In the genomic region with DNA sequence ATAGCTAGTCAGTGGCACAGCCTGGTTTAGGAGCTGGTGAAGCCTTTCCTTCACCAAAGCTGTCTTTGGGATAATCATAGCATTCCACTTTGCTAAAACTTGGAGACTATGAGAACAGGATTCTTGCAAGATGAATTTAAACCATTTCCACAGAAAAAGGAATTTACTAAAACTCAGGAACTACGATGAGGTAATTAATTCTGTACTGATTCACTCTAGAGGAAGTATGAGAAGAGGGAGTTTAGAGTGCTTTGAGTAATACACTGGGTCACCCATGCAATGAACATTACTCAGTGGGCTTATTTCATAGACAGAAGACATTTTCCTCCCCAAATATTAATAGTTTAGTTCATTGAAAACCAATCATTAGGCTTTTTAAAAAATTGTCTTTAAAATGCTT, we compare ENCODE assay signal across 16 cellular contexts.
DNase-seq lines count a peak whose midpoint lies in the region; ATAC-seq and TF ChIP-seq lines count a peak whose summit lies in the region.
"Had no signal": no experiment of that assay in that cellular context is flagged by ENCODE, and none has a peak within 500 bp of the region (broad histone marks: within the 10 kb centered on the region; RNA-seq: fewer than 3 reads in every experiment).

No MANE protein-coding gene starts in this region.

- no peak for TF ChIP-seq RAD21 in SK-N-SH (IDR thresholded peaks at IDR 0.05; ENCODE audit: low read length)

- H3K9me3 ChIP-seq in SK-N-SH, result no peaks in the 10 kb centered on the region
- no peaks in the 10 kb centered on the region for H3K9me3 ChIP-seq in duodenal mucosa (ENCODE audit: control insufficient read depth in 1 of 2, low read length in 2 of 2)
- H3K9me3 ChIP-seq: BLaER1 treated with 17β-estradiol and CSF1 and Interleukin-3, amounts not matched to agents 10 nM and 100 nM; SJCRH30 had no signal

- 7% methylated on average over 1 of the region's 1 CpG for WGBS in SK-N-SH (ENCODE audit: low lambda C conversion rate)

- no peak overlapping the region for H3K4me2 ChIP-seq in SK-N-SH
- H3K4me2 ChIP-seq: BLaER1 treated with 17β-estradiol and CSF1 and Interleukin-3, amounts not matched to agents 10 nM and 100 nM had no signal

- H4K20me1 ChIP-seq in SK-N-SH (ENCODE audit: insufficient read depth), result no peaks in the 10 kb centered on the region
- H4K20me1 ChIP-seq: BLaER1 treated with 17β-estradiol and CSF1 and Interleukin-3, amounts not matched to agents 10 nM and 100 nM had no signal

- TF ChIP-seq EP300 in SK-N-SH (IDR thresholded peaks at IDR 0.05; ENCODE audit: borderline replicate concordance in 1 of 2, low read depth in 1 of 2, low read length in 1 of 2), result no peak

- H3K4me1 ChIP-seq in SK-N-SH (ENCODE audit: control insufficient read depth in 1 of 2, insufficient read depth in 2 of 2, low read depth in 1 of 2, low read length in 1 of 2) (peaks cover 0 to 5% of the 10 kb centered on the region in 2 experiments; a peak in 1 of 4 replicates), duodenal mucosa (ENCODE audit: control insufficient read depth in 1 of 2, insufficient read depth in 2 of 2, low read length in 2 of 2) (no peaks in the 10 kb centered on the region)
- H3K4me1 ChIP-seq: BLaER1 treated with 17β-estradiol and CSF1 and Interleukin-3, amounts not matched to agents 10 nM and 100 nM; SJCRH30 had no signal

- POLR2A ChIA-PET in SK-N-SH (lab: Yijun Ruan, JAX), result no interaction called here

- H3K36me3 ChIP-seq in SK-N-SH (replicated peaks in 1 of 2; ENCODE audit: control insufficient read depth in 1 of 2, insufficient read depth in 2 of 2, low read length in 1 of 2) (no peaks in the 10 kb centered on the region), duodenal mucosa (ENCODE audit: control insufficient read depth in 1 of 2, insufficient read depth in 2 of 2, low read length in 2 of 2) (no peaks in the 10 kb centered on the region)
- H3K36me3 ChIP-seq: BLaER1 treated with 17β-estradiol and CSF1 and Interleukin-3, amounts not matched to agents 10 nM and 100 nM; SJCRH30 had no signal

- no peaks in the 10 kb centered on the region for H3K79me2 ChIP-seq in SK-N-SH (ENCODE audit: insufficient read depth)

- no peak for DNase-seq in SK-N-SH
- peak; percentile 17 for DNase-seq in iris pigment epithelial cell (ENCODE audit: low read depth)
- DNase-seq in NCI-H1105 (lab: John Stamatoyannopoulos, UW), result no peak
- no peak for DNase-seq in GM19238 (ENCODE audit: insufficient read length, low spot score)
- DNase-seq in UCSD-AML1 (lab: John Stamatoyannopoulos, UW; ENCODE audit: unreplicated experiment), result no peak
- DNase-seq: DMS 273 treated with DMSO at 0.1 percent for 48 hours, Kasumi-1, NCI-H187 treated with DMSO at 0.1 percent for 48 hours, NCI-H2171 treated with DMSO at 0.1 percent for 48 hours, NCI-H510A, SJCRH30 had no signal

- H3K9me2 ChIP-seq in SK-N-SH, result no peaks in the 10 kb centered on the region

- ATAC-seq in SK-N-SH treated with all-trans-retinoic acid at 6 μM for 48 hours, result no peak
- no peak for ATAC-seq in HG02973 (IDR thresholded peaks at IDR 0.05; ENCODE audit: unreplicated experiment)

- peaks cover 9% of the 10 kb centered on the region for H3F3A ChIP-seq in SK-N-SH (replicated peaks; ENCODE audit: insufficient read depth)

- H3K27me3 ChIP-seq in SK-N-SH (ENCODE audit: insufficient read depth) (no peaks in the 10 kb centered on the region), duodenal mucosa (ENCODE audit: control insufficient read depth in 1 of 2, insufficient read depth in 2 of 2, low read length in 2 of 2) (no peaks in the 10 kb centered on the region)
- H3K27me3 ChIP-seq: BLaER1 treated with 17β-estradiol and CSF1 and Interleukin-3, amounts not matched to agents 10 nM and 100 nM; SJCRH30 had no signal

- H3K9ac ChIP-seq in SK-N-SH (no peak overlapping the region), duodenal mucosa (ENCODE audit: low read depth in 1 of 2, low read length in 2 of 2) (no peak overlapping the region)
- H3K9ac ChIP-seq: BLaER1 treated with 17β-estradiol and CSF1 and Interleukin-3, amounts not matched to agents 10 nM and 100 nM had no signal

- CTCF ChIA-PET in SK-N-SH (lab: Yijun Ruan, JAX), result no interaction called here

- H3K27ac ChIP-seq in SK-N-SH (ENCODE audit: low read depth in 2 of 2, low read length in 1 of 2) (peak overlapping the region in 1 of 2 experiments; percentile 37; a peak in 2 of 4 replicates), duodenal mucosa (ENCODE audit: low read depth, low read length) (peak overlapping the region; percentile 2)
- H3K27ac ChIP-seq: 22Rv1; BLaER1 treated with 17β-estradiol and CSF1 and Interleukin-3, amounts not matched to agents 10 nM and 100 nM; SJCRH30 had no signal

- no peak for TF ChIP-seq CTCF in SK-N-SH (IDR thresholded peaks at IDR 0.05)

- H2AFZ ChIP-seq in SK-N-SH (ENCODE audit: low read depth), result no peak overlapping the region

- H3K4me3 ChIP-seq in SK-N-SH (ENCODE audit: low read depth in 2 of 2, low read length in 1 of 2), result no peak overlapping the region
- H3K4me3 ChIP-seq in duodenal mucosa (ENCODE audit: low read depth in 1 of 2, low read length in 2 of 2), result no peak overlapping the region
- H3K4me3 ChIP-seq: BLaER1 treated with 17β-estradiol and CSF1 and Interleukin-3, amounts not matched to agents 10 nM and 100 nM; SJCRH30 had no signal

TF ChIP-seq in SK-N-SH treated with all-trans-retinoic acid at 6 μM for 48 hours, 23 proteins besides CTCF, POLR2A, EP300 and RAD21:
- peak; percentile 41; the same call in 1 of the 2 replicates for TF ChIP-seq ISL1 (CRISPR knock-in tag; IDR thresholded peaks at IDR 0.05)
- TF ChIP-seq, protein P1, sequence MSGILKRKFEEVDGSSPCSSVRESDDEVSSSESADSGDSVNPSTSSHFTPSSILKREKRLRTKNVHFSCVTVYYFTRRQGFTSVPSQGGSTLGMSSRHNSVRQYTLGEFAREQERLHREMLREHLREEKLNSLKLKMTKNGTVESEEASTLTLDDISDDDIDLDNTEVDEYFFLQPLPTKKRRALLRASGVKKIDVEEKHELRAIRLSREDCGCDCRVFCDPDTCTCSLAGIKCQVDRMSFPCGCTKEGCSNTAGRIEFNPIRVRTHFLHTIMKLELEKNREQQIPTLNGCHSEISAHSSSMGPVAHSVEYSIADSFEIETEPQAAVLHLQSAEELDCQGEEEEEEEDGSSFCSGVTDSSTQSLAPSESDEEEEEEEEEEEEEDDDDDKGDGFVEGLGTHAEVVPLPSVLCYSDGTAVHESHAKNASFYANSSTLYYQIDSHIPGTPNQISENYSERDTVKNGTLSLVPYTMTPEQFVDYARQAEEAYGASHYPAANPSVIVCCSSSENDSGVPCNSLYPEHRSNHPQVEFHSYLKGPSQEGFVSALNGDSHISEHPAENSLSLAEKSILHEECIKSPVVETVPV (CRISPR knock-in tag; IDR thresholded peaks at IDR 0.05), result no peak

TF ChIP-seq in SK-N-SH, 30 proteins besides CTCF, POLR2A, EP300 and RAD21 (continues in another document):
- TF ChIP-seq JUND (IDR thresholded peaks at IDR 0.05) (no peak), NRF1 (IDR thresholded peaks at IDR 0.05; ENCODE audit: low read depth, low read length) (no peak), SIN3A (IDR thresholded peaks at IDR 0.05; ENCODE audit: borderline replicate concordance, low read depth, low read length) (no peak), TAF1 (IDR thresholded peaks at IDR 0.05; ENCODE audit: borderline replicate concordance, low read depth, low read length) (no peak), TCF12 (IDR thresholded peaks at IDR 0.05) (no peak), EZH2phosphoT487 (IDR thresholded peaks at IDR 0.05; ENCODE audit: borderline replicate concordance, low read depth) (no peak), FOSL2 (IDR thresholded peaks at IDR 0.05; ENCODE audit: borderline replicate concordance, low read depth) (no peak), RXRA (IDR thresholded peaks at IDR 0.05; ENCODE audit: borderline replicate concordance, low read depth) (no peak)
- TF ChIP-seq, protein P2, sequence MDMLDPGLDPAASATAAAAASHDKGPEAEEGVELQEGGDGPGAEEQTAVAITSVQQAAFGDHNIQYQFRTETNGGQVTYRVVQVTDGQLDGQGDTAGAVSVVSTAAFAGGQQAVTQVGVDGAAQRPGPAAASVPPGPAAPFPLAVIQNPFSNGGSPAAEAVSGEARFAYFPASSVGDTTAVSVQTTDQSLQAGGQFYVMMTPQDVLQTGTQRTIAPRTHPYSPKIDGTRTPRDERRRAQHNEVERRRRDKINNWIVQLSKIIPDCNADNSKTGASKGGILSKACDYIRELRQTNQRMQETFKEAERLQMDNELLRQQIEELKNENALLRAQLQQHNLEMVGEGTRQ (IDR thresholded peaks at IDR 0.05; ENCODE audit: borderline replicate concordance, low read depth, low read length), result no peak
- TF ChIP-seq, protein P3, sequence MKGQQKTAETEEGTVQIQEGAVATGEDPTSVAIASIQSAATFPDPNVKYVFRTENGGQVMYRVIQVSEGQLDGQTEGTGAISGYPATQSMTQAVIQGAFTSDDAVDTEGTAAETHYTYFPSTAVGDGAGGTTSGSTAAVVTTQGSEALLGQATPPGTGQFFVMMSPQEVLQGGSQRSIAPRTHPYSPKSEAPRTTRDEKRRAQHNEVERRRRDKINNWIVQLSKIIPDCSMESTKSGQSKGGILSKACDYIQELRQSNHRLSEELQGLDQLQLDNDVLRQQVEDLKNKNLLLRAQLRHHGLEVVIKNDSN (IDR thresholded peaks at IDR 0.05; ENCODE audit: borderline replicate concordance, low read depth), result no peak
- TF ChIP-seq, protein P4, sequence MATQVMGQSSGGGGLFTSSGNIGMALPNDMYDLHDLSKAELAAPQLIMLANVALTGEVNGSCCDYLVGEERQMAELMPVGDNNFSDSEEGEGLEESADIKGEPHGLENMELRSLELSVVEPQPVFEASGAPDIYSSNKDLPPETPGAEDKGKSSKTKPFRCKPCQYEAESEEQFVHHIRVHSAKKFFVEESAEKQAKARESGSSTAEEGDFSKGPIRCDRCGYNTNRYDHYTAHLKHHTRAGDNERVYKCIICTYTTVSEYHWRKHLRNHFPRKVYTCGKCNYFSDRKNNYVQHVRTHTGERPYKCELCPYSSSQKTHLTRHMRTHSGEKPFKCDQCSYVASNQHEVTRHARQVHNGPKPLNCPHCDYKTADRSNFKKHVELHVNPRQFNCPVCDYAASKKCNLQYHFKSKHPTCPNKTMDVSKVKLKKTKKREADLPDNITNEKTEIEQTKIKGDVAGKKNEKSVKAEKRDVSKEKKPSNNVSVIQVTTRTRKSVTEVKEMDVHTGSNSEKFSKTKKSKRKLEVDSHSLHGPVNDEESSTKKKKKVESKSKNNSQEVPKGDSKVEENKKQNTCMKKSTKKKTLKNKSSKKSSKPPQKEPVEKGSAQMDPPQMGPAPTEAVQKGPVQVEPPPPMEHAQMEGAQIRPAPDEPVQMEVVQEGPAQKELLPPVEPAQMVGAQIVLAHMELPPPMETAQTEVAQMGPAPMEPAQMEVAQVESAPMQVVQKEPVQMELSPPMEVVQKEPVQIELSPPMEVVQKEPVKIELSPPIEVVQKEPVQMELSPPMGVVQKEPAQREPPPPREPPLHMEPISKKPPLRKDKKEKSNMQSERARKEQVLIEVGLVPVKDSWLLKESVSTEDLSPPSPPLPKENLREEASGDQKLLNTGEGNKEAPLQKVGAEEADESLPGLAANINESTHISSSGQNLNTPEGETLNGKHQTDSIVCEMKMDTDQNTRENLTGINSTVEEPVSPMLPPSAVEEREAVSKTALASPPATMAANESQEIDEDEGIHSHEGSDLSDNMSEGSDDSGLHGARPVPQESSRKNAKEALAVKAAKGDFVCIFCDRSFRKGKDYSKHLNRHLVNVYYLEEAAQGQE (IDR thresholded peaks at IDR 0.05; ENCODE audit: low read depth, low read length), result no peak
